In genomic region chr20:61135966-61136365, GRCh38 we compare ENCODE assay signal across 16 cellular contexts.
"Had no signal": no experiment of that assay in that cellular context is flagged by ENCODE, and none has a peak within 500 bp of the region (broad histone marks: within the 10 kb centered on the region; RNA-seq: fewer than 3 reads in every experiment).

No MANE protein-coding gene starts in this region.

- H3K4me1 ChIP-seq: parathyroid adenoma had no signal

- H3K9me3 Mint-ChIP-seq: activated CD4-positive, alpha-beta memory T cell treated with anti-CD3 and anti-CD28 coated beads, Interleukin-2, amount 10 ng/mL, durations not matched to agents 7 days and 5 days; activated T-cell treated with anti-CD3 and anti-CD28 coated beads, Interleukin-2, amount 50 U/mL, for 72 hours; stimulated activated naive CD8-positive, alpha-beta T cell treated with anti-CD3 and anti-CD28 coated beads, Interleukin-15, amount 100 ng/mL, for 72 hours; type B pancreatic cell had no signal

- H3K9ac ChIP-seq: parathyroid adenoma had no signal

- H3K27me3 Mint-ChIP-seq: activated CD4-positive, alpha-beta memory T cell treated with anti-CD3 and anti-CD28 coated beads, Interleukin-2, amount 10 ng/mL, durations not matched to agents 7 days and 5 days; activated naive CD8-positive, alpha-beta T cell had no signal

- ATAC-seq: activated T-cell treated with anti-CD3 and anti-CD28 coated beads, Interleukin-2, amount 50 U/mL, for 72 hours; esophagus mucosa; stimulated activated naive CD8-positive, alpha-beta T cell treated with anti-CD3 and anti-CD28 coated beads, Interleukin-15, amount 100 ng/mL, for 72 hours; T-helper 17 cell; WTC11 had no signal

- H3K4me3 Mint-ChIP-seq: activated CD4-positive, alpha-beta memory T cell treated with anti-CD3 and anti-CD28 coated beads, Interleukin-2, amount 10 ng/mL, durations not matched to agents 7 days and 5 days; activated naive CD8-positive, alpha-beta T cell; activated T-cell treated with anti-CD3 and anti-CD28 coated beads, Interleukin-2, amount 50 U/mL, for 72 hours; stimulated activated naive CD8-positive, alpha-beta T cell treated with anti-CD3 and anti-CD28 coated beads, Interleukin-15, amount 100 ng/mL, for 72 hours; T-helper 17 cell; type B pancreatic cell; WTC11 had no signal

- H3K27ac Mint-ChIP-seq: activated CD4-positive, alpha-beta memory T cell treated with anti-CD3 and anti-CD28 coated beads, Interleukin-2, amount 10 ng/mL, durations not matched to agents 7 days and 5 days; activated naive CD8-positive, alpha-beta T cell; activated T-cell treated with anti-CD3 and anti-CD28 coated beads, Interleukin-2, amount 50 U/mL, for 72 hours; stimulated activated naive CD8-positive, alpha-beta T cell treated with anti-CD3 and anti-CD28 coated beads, Interleukin-15, amount 100 ng/mL, for 72 hours; T-helper 17 cell; type B pancreatic cell; WTC11 had no signal

- H2AFZ ChIP-seq: parathyroid adenoma had no signal

- H3K36me3 Mint-ChIP-seq: activated naive CD8-positive, alpha-beta T cell; type B pancreatic cell; WTC11 had no signal

- DNase-seq: activated CD4-positive, alpha-beta memory T cell treated with anti-CD3 and anti-CD28 coated beads, Interleukin-2, amount 10 ng/mL, durations not matched to agents 7 days and 5 days; activated CD4-positive, alpha-beta T cell treated with anti-CD3 and anti-CD28 coated beads for 4 hours; activated gamma-delta T cell; activated T-cell treated with anti-CD3 and anti-CD28 coated beads, Interleukin-2, amount 50 U/mL, for 72 hours; amniotic stem cell; caudate nucleus; hypothalamus; kidney glomerular epithelial cell; mesenchymal stem cell; stimulated activated naive CD8-positive, alpha-beta T cell treated with anti-CD3 and anti-CD28 coated beads, Interleukin-15, amount 100 ng/mL, for 72 hours; T-helper 17 cell had no signal

- H3K27ac ChIP-seq: parathyroid adenoma had no signal

- H3K4me1 Mint-ChIP-seq: activated CD4-positive, alpha-beta memory T cell treated with anti-CD3 and anti-CD28 coated beads, Interleukin-2, amount 10 ng/mL, durations not matched to agents 7 days and 5 days; stimulated activated naive CD8-positive, alpha-beta T cell treated with anti-CD3 and anti-CD28 coated beads, Interleukin-15, amount 100 ng/mL, for 72 hours; T-helper 17 cell had no signal
